In the genomic region with DNA sequence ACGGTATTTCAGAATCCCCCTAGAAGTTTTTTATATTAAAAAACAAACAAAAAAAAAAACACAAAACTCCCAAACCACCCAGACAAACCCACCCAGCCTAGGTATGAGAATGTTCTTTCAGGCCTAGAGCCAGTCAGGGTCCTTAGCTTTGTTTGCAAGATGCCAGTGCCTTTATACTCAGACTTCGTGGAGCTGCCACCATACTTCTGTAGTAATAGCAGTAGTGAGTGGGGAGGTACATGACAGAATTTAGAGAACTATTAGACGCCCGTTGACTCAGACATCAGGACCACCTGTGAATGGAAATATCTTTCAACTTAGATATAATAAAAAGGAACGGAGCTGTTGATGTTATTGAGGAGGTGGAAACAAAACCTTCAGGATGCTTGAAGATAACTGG, we compare ENCODE assay signal across 14 cellular contexts.
A peak's percentile ranks its signal among the peaks of the same experiment; 100 is the strongest.
DNase-seq lines count a peak whose midpoint lies in the region; ATAC-seq and TF ChIP-seq lines count a peak whose summit lies in the region.
"Had no signal": no experiment of that assay in that cellular context is flagged by ENCODE, and none has a peak within 500 bp of the region (broad histone marks: within the 10 kb centered on the region; RNA-seq: fewer than 3 reads in every experiment).

No MANE protein-coding gene starts in this region.

- no peak for TF ChIP-seq RAD21 in IMR-90 (IDR thresholded peaks at IDR 0.05; ENCODE audit: low read length)

- POLR2A ChIA-PET in IMR-90 (lab: Charles Lee; ENCODE audit: unreplicated experiment), result no interaction called here

- H3K18ac ChIP-seq in IMR-90 (ENCODE audit: low read depth, low read length) (no peak overlapping the region), trophoblast cell (ENCODE audit: low read length) (no peak overlapping the region)

- H3K9ac ChIP-seq in IMR-90 (ENCODE audit: low read depth, low read length), result no peak overlapping the region
- H3K9ac ChIP-seq in trophoblast cell (ENCODE audit: low read length), result no peak overlapping the region

- DNase-seq in activated CD4-positive, alpha-beta T cell treated with anti-CD3 and anti-CD28 coated beads, Interleukin-2, amount 10 ng/mL, durations not matched to agents 24 days and 14 days, result peak; percentile 60
- no peak for DNase-seq in activated CD4-positive, alpha-beta T cell treated with anti-CD3 and anti-CD28 coated beads for 1 hour
- DNase-seq in IMR-90 (no peak), trophoblast cell (no peak), NOMO-1 treated with DMSO at 0.1 percent for 48 hours (lab: John Stamatoyannopoulos, UW; ENCODE audit: unreplicated experiment) (no peak), T-helper 9 cell (no peak)
- DNase-seq in activated naive CD8-positive, alpha-beta T cell treated with anti-CD3 and anti-CD28 coated beads, Interleukin-2, amount 50 U/mL, for 24 hours, result no peak
- DNase-seq: activated CD4-positive, alpha-beta T cell treated with anti-CD3 and anti-CD28 coated beads, Interleukin-2, amount 50 U/mL, for 4 hours; Karpas-422; left lung; NCI-H446 treated with DMSO at 0.1 percent for 48 hours; T-cell had no signal

- H3K36me3 Mint-ChIP-seq in activated CD4-positive, alpha-beta T cell treated with anti-CD3 and anti-CD28 coated beads, Interleukin-2, amount 10 ng/mL, durations not matched to agents 24 days and 14 days (ENCODE audit: low read depth), result peaks cover 2% of the 10 kb centered on the region
- H3K36me3 Mint-ChIP-seq in activated naive CD8-positive, alpha-beta T cell treated with anti-CD3 and anti-CD28 coated beads, Interleukin-2, amount 50 U/mL, for 24 hours (ENCODE audit: low read depth), result peaks cover 5% of the 10 kb centered on the region
- H3K36me3 Mint-ChIP-seq: T-cell had no signal

- peak overlapping the region; percentile 79 for H2BK12ac ChIP-seq in trophoblast cell (ENCODE audit: low read length)

- H2BK5ac ChIP-seq in IMR-90 (ENCODE audit: low read depth, low read length, poor library complexity, severe bottlenecking), result no peak overlapping the region
- no peak overlapping the region for H2BK5ac ChIP-seq in trophoblast cell (ENCODE audit: low read depth, low read length, poor library complexity)

- peaks cover 2% of the 10 kb centered on the region for H3K79me2 ChIP-seq in trophoblast cell (ENCODE audit: control insufficient read depth, insufficient read depth, low read length, poor library complexity)

- peak overlapping the region; percentile 84; the same call in 1 of the 2 replicates for H2BK20ac ChIP-seq in IMR-90 (ENCODE audit: low read depth, low read length)

- H2AFZ ChIP-seq in IMR-90 (replicated peaks; ENCODE audit: low read length, poor library complexity) (no peak overlapping the region), trophoblast cell (ENCODE audit: insufficient read depth, low read length, poor library complexity) (no peak overlapping the region)

- H3K9me3 Mint-ChIP-seq in activated CD4-positive, alpha-beta T cell treated with anti-CD3 and anti-CD28 coated beads, Interleukin-2, amount 10 ng/mL, durations not matched to agents 24 days and 14 days, result peaks cover 3% of the 10 kb centered on the region
- no peaks in the 10 kb centered on the region for H3K9me3 Mint-ChIP-seq in activated naive CD8-positive, alpha-beta T cell treated with anti-CD3 and anti-CD28 coated beads, Interleukin-2, amount 50 U/mL, for 24 hours
- H3K9me3 Mint-ChIP-seq: dendritic cell treated with granulocyte-macrophage colony-stimulating factor and Interleukin-4, amounts not matched to agents 40 ng/mL and 50 ng/mL, for 4 days; T-cell had no signal

- no peaks in the 10 kb centered on the region for H3K27me3 ChIP-seq in IMR-90 (ENCODE audit: control insufficient read depth, insufficient read depth, low read length)
- no peaks in the 10 kb centered on the region for H3K27me3 ChIP-seq in trophoblast cell (ENCODE audit: insufficient read depth, low read length)

- H3K23ac ChIP-seq in IMR-90 (ENCODE audit: low read depth, low read length) (no peak overlapping the region), trophoblast cell (ENCODE audit: low read length) (no peak overlapping the region)

- H3K4me1 ChIP-seq in IMR-90 (ENCODE audit: control insufficient read depth, insufficient read depth, low read length), result 0 out of 2 replicates have a peak, but pooled peaks cover 3% of the 10 kb centered on the region
- peaks cover 7 to 12% of the 10 kb centered on the region in 2 experiments for H3K4me1 ChIP-seq in trophoblast cell (ENCODE audit: control insufficient read depth in 1 of 2, insufficient read depth in 2 of 2, low read length in 2 of 2)

- H3K4me1 Mint-ChIP-seq in activated CD4-positive, alpha-beta T cell treated with anti-CD3 and anti-CD28 coated beads, Interleukin-2, amount 10 ng/mL, durations not matched to agents 24 days and 14 days, result peaks cover 42% of the 10 kb centered on the region
- peaks cover 59% of the 10 kb centered on the region for H3K4me1 Mint-ChIP-seq in activated naive CD8-positive, alpha-beta T cell treated with anti-CD3 and anti-CD28 coated beads, Interleukin-2, amount 50 U/mL, for 24 hours

- H3K36me3 ChIP-seq in IMR-90 (ENCODE audit: control insufficient read depth, insufficient read depth, low read length) (no peaks in the 10 kb centered on the region), trophoblast cell (ENCODE audit: control insufficient read depth in 1 of 2, insufficient read depth in 2 of 2, low read length in 2 of 2) (no peaks in the 10 kb centered on the region)
- H3K36me3 ChIP-seq: left lung had no signal

- peak overlapping the region; percentile 62; the same call in 1 of the 2 replicates for H2BK120ac ChIP-seq in IMR-90 (ENCODE audit: low read depth, low read length)
- peak overlapping the region; percentile 43 for H2BK120ac ChIP-seq in trophoblast cell (ENCODE audit: insufficient read depth, low read length, poor library complexity)

- no peak for TF ChIP-seq CTCF in IMR-90 (conservative IDR thresholded peaks at IDR 0.05; ENCODE audit: low read depth, low read length)

- no peaks in the 10 kb centered on the region for H3K79me1 ChIP-seq in IMR-90 (ENCODE audit: low read depth in 1 of 2, low read length in 2 of 2)
- peaks cover 7% of the 10 kb centered on the region for H3K79me1 ChIP-seq in trophoblast cell (ENCODE audit: low read length)

- intact Hi-C loops in activated CD4-positive, alpha-beta T cell treated with anti-CD3 and anti-CD28 coated beads, Interleukin-2, amount 10 ng/mL, durations not matched to agents 24 days and 14 days (cut with micrococcal nuclease), result loop anchor here (1.0 to 5.0 kb wide), 4 partner anchors 46 to 277 kb away; no protein-coding TSS in a partner anchor
- intact Hi-C loops in IMR-90 (cut with micrococcal nuclease), result no loop called here

- H3K14ac ChIP-seq in IMR-90 (replicated peaks; ENCODE audit: low read depth, low read length) (no peak overlapping the region), trophoblast cell (ENCODE audit: low read length) (no peak overlapping the region)

- H3K27me3 Mint-ChIP-seq in activated CD4-positive, alpha-beta T cell treated with anti-CD3 and anti-CD28 coated beads, Interleukin-2, amount 10 ng/mL, durations not matched to agents 24 days and 14 days, result no peaks in the 10 kb centered on the region
- peaks cover 2% of the 10 kb centered on the region for H3K27me3 Mint-ChIP-seq in activated naive CD8-positive, alpha-beta T cell treated with anti-CD3 and anti-CD28 coated beads, Interleukin-2, amount 50 U/mL, for 24 hours
- H3K27me3 Mint-ChIP-seq: T-cell had no signal

- no peak overlapping the region for H3K4me3 ChIP-seq in IMR-90 (ENCODE audit: insufficient read depth, low read depth, low read length)
- H3K4me3 ChIP-seq in trophoblast cell (ENCODE audit: low read depth, low read length), result no peak overlapping the region
- H3K4me3 ChIP-seq: left lung had no signal

- no CpG with 5 or more reads among the region's 5 CpGs for WGBS in IMR-90 (ENCODE audit: extremely low coverage in 2 of 2, insufficient read length in 1 of 2), 2 experiments
- no CpG with 5 or more reads among the region's 5 CpGs for WGBS in trophoblast cell (ENCODE audit: extremely low coverage, insufficient coverage, insufficient read length)

- CTCF ChIA-PET in IMR-90 (lab: Yijun Ruan, JAX), result interaction anchor here (1.4 kb wide), 1 partner anchor 10 kb away, joined by 3 read pairs; no protein-coding TSS in a partner anchor

- peak overlapping the region; percentile 90 for H3K27ac Mint-ChIP-seq in activated CD4-positive, alpha-beta T cell treated with anti-CD3 and anti-CD28 coated beads, Interleukin-2, amount 10 ng/mL, durations not matched to agents 24 days and 14 days
- H3K27ac Mint-ChIP-seq in activated naive CD8-positive, alpha-beta T cell treated with anti-CD3 and anti-CD28 coated beads, Interleukin-2, amount 50 U/mL, for 24 hours, result peak overlapping the region; percentile 92

- H4K20me1 ChIP-seq in IMR-90 (ENCODE audit: insufficient read depth, low read length), result no peaks in the 10 kb centered on the region

- ATAC-seq in IMR-90 (ENCODE audit: low read depth), result no peak
- ATAC-seq in activated naive CD8-positive, alpha-beta T cell treated with anti-CD3 and anti-CD28 coated beads, Interleukin-2, amount 50 U/mL, for 24 hours, result peak; percentile 68
- ATAC-seq in HG03460 (IDR thresholded peaks at IDR 0.05; ENCODE audit: unreplicated experiment), result no peak

- no peak overlapping the region for H3K27ac ChIP-seq in IMR-90 (ENCODE audit: insufficient read depth, low read length)
- no peak overlapping the region for H3K27ac ChIP-seq in trophoblast cell (ENCODE audit: low read depth, low read length)
- H3K27ac ChIP-seq: left lung had no signal

- H4K8ac ChIP-seq in IMR-90 (ENCODE audit: low read depth in 2 of 2, low read length in 2 of 2) (no peak overlapping the region), trophoblast cell (ENCODE audit: low read depth, low read length) (no peak overlapping the region)

- H3K4me3 Mint-ChIP-seq in activated CD4-positive, alpha-beta T cell treated with anti-CD3 and anti-CD28 coated beads, Interleukin-2, amount 10 ng/mL, durations not matched to agents 24 days and 14 days, result no peak overlapping the region
- peak overlapping the region; percentile 59 for H3K4me3 Mint-ChIP-seq in activated naive CD8-positive, alpha-beta T cell treated with anti-CD3 and anti-CD28 coated beads, Interleukin-2, amount 50 U/mL, for 24 hours
- H3K4me3 Mint-ChIP-seq: dendritic cell treated with granulocyte-macrophage colony-stimulating factor and Interleukin-4, amounts not matched to agents 40 ng/mL and 50 ng/mL, for 4 days had no signal

- peak overlapping the region; percentile 91; the same call in 1 of the 3 replicates for H2BK15ac ChIP-seq in IMR-90 (ENCODE audit: low read depth, low read length)

- BruUV-seq in IMR-90 (replicated peaks; lab: Mats Ljungman, UMichigan), result no TSS peak

- H2AK5ac ChIP-seq in IMR-90 (ENCODE audit: low read depth, low read length) (no peak overlapping the region), trophoblast cell (ENCODE audit: low read length) (no peak overlapping the region)

- H4K91ac ChIP-seq in IMR-90 (ENCODE audit: insufficient read depth, low read depth, low read length), result 0 out of 2 replicates have a peak overlapping the region, but pooled peaks have one; percentile 40
- H4K91ac ChIP-seq in trophoblast cell (ENCODE audit: low read depth, low read length), result no peak overlapping the region

- dilution Hi-C loops in IMR-90 (cut with HindIII; ENCODE audit: low sequenced_read_pairs, unreplicated experiment), result no loop called here

- H3K4ac ChIP-seq in IMR-90 (ENCODE audit: low read depth, low read length) (peak overlapping the region; percentile 14; the same call in 1 of the 2 replicates), trophoblast cell (ENCODE audit: low read depth, low read length) (no peak overlapping the region)

- no peak overlapping the region for H3K56ac ChIP-seq in IMR-90 (ENCODE audit: extremely low read depth, insufficient read depth, low read length)

- H2AK9ac ChIP-seq in IMR-90 (replicated peaks; ENCODE audit: low read depth, low read length, poor library complexity), result no peak overlapping the region

- in situ Hi-C loops in IMR-90 (cut with MboI; ENCODE audit: low sequenced_read_pairs), result no loop called here

- H4K12ac ChIP-seq in trophoblast cell (ENCODE audit: low read depth, low read length), result no peak overlapping the region

- peaks cover 3% of the 10 kb centered on the region; the same call in 1 of the 2 replicates for H3K9me1 ChIP-seq in IMR-90 (ENCODE audit: insufficient read depth, low read length)

- H3K4me2 ChIP-seq in IMR-90 (ENCODE audit: low read depth, low read length), result no peak overlapping the region
- no peak overlapping the region for H3K4me2 ChIP-seq in trophoblast cell (ENCODE audit: low read length)

- no peak overlapping the region for H4K5ac ChIP-seq in IMR-90 (ENCODE audit: low read depth, low read length)

- no peak for TF ChIP-seq POLR2A in IMR-90 (IDR thresholded peaks at IDR 0.05; ENCODE audit: low read depth, low read length)

- peaks cover 1% of the 10 kb centered on the region; the same call in 1 of the 2 replicates for H3K9me3 ChIP-seq in IMR-90 (ENCODE audit: control insufficient read depth, insufficient read depth, low read length)
- no peaks in the 10 kb centered on the region for H3K9me3 ChIP-seq in trophoblast cell (ENCODE audit: insufficient read depth, low read depth, low read length)
- H3K9me3 ChIP-seq: left lung had no signal
